Comparison of ENCODE assay signal across 15 cellular contexts in the genomic region with DNA sequence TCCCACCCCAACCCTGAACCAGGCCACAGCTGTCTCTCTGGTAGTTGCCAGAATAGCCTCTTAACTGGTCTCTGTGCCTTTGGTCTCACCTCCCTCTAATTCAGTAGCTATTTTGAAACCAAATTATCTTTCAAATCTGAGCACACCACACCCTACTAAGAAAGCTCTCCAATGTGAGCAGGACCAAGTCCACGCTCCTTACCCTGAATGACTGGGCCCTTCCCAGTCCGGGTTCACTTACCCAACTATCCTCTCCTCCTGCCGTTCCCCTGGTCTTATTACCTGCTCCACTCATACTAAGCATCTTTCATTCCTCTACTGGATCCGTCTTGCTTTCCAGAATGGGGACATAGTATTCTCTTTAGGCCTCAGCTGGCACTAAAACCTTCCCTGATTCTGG.
"Had no signal": no experiment of that assay in that cellular context is flagged by ENCODE, and none has a peak within 500 bp of the region (broad histone marks: within the 10 kb centered on the region; RNA-seq: fewer than 3 reads in every experiment).

No MANE protein-coding gene starts in this region.

- H3K27ac Mint-ChIP-seq: activated naive CD4-positive, alpha-beta T cell treated with anti-CD3 and anti-CD28 coated beads for 36 hours; activated T-helper 2 cell treated with anti-CD3 and anti-CD28 coated beads, Interferon-gamma antibody, Interleukin-2, Interleukin-4, amounts not matched to agents 10 μg/mL and 5 μg/mL and 100 μg/mL, durations not matched to agents 14 hours and 24 hours and 36 hours; natural killer cell; stimulated activated naive B cell treated with anti-CD40 and anti-IgM and Interleukin-4, amounts not matched to agents 10 μg/mL and 1 μg/mL and 100 μg/mL, for 72 hours had no signal

- H3K36me3 Mint-ChIP-seq: natural killer cell had no signal

- H3K27ac ChIP-seq: ascending aorta, pancreas, right lobe of liver, spleen, thyroid gland, WERI-Rb-1 had no signal

- DNase-seq: activated CD4-positive, alpha-beta T cell treated with anti-CD3 and anti-CD28 coated beads, Interleukin-2, amount 50 U/mL, for 4 hours; activated naive CD4-positive, alpha-beta T cell treated with anti-CD3 and anti-CD28 coated beads for 36 hours; activated T-cell treated with anti-CD3 and anti-CD28 coated beads for 4 hours; mesenchymal stem cell; natural killer cell; pancreas; right lobe of liver; spleen; stimulated activated CD4-positive, alpha-beta T cell treated with anti-CD3 and anti-CD28 coated beads, Interleukin-4, amount 100 ng/mL, for 4 hours; stimulated activated naive B cell treated with anti-CD40 and anti-IgM and Interleukin-4, amounts not matched to agents 10 μg/mL and 1 μg/mL and 100 μg/mL, for 72 hours; SW 1271; thyroid gland; WERI-Rb-1 had no signal

- H3K27me3 Mint-ChIP-seq: stimulated activated naive B cell treated with anti-CD40 and anti-IgM and Interleukin-4, amounts not matched to agents 10 μg/mL and 1 μg/mL and 100 μg/mL, for 72 hours had no signal

- H3K36me3 ChIP-seq: pancreas, right lobe of liver, thyroid gland had no signal

- H3K9me3 Mint-ChIP-seq: activated naive CD4-positive, alpha-beta T cell treated with anti-CD3 and anti-CD28 coated beads for 36 hours; activated T-helper 2 cell treated with anti-CD3 and anti-CD28 coated beads, Interferon-gamma antibody, Interleukin-2, Interleukin-4, amounts not matched to agents 10 μg/mL and 5 μg/mL and 100 μg/mL, durations not matched to agents 14 hours and 24 hours and 36 hours; natural killer cell; stimulated activated naive B cell treated with anti-CD40 and anti-IgM and Interleukin-4, amounts not matched to agents 10 μg/mL and 1 μg/mL and 100 μg/mL, for 72 hours had no signal

- H3K9me3 ChIP-seq: ascending aorta, pancreas, right lobe of liver, spleen, thyroid gland had no signal

- H3K4me1 ChIP-seq: pancreas had no signal

- H3K4me3 Mint-ChIP-seq: activated naive CD4-positive, alpha-beta T cell treated with anti-CD3 and anti-CD28 coated beads for 36 hours; natural killer cell; stimulated activated naive B cell treated with anti-CD40 and anti-IgM and Interleukin-4, amounts not matched to agents 10 μg/mL and 1 μg/mL and 100 μg/mL, for 72 hours had no signal

- ATAC-seq: pancreas; right lobe of liver; stimulated activated naive B cell treated with anti-CD40 and anti-IgM and Interleukin-4, amounts not matched to agents 10 μg/mL and 1 μg/mL and 100 μg/mL, for 72 hours had no signal

- H3K4me3 ChIP-seq: ascending aorta, pancreas, right lobe of liver, spleen, thyroid gland had no signal

- H3K27me3 ChIP-seq: ascending aorta, pancreas, right lobe of liver, spleen, thyroid gland had no signal
